Comparison of ENCODE assay signal across 8 cellular contexts in genomic region chr1:158248122-158248521, GRCh38. TPM values are rescaled to one million over a fixed set of nuclear protein-coding genes. Genes with fewer than 3 reads are reported as not detected.
DNase-seq lines count a peak whose midpoint lies in the region; ATAC-seq and TF ChIP-seq lines count a peak whose summit lies in the region.

No MANE protein-coding gene starts in this region.

- H3K4me1 Mint-ChIP-seq in mesothelial cell of epicardium = peaks cover 11% of the 10 kb centered on the region

- H3K27me3 Mint-ChIP-seq in mesothelial cell of epicardium (ENCODE audit: low read depth) = peaks cover 5% of the 10 kb centered on the region

- H3K27ac ChIP-seq in DOHH2 (ENCODE audit: low read depth, low read length) (no peak overlapping the region), prostate gland (no peak overlapping the region)

- H3K79me2 ChIP-seq in DOHH2 (ENCODE audit: control insufficient read depth, low read length) = no peaks in the 10 kb centered on the region

- no peaks in the 10 kb centered on the region for H3K36me3 Mint-ChIP-seq in mesothelial cell of epicardium

- H3K4me2 ChIP-seq in DOHH2 (ENCODE audit: low read length) = peak overlapping the region; percentile 58

- H3K4me1 ChIP-seq in DOHH2 (ENCODE audit: control insufficient read depth, low read length) (peaks cover 26% of the 10 kb centered on the region), prostate gland (replicated peaks) (no peaks in the 10 kb centered on the region)

- no peaks in the 10 kb centered on the region for H3K9me2 ChIP-seq in DOHH2 (replicated peaks; ENCODE audit: control insufficient read depth, low read length)

- H3K4me3 ChIP-seq in DOHH2 (ENCODE audit: low read length) = peak overlapping the region; percentile 45
- no peak overlapping the region for H3K4me3 ChIP-seq in prostate gland

- peak; percentile 60 for ATAC-seq in GM21526 (IDR thresholded peaks at IDR 0.05; ENCODE audit: low FRiP score, unreplicated experiment)
- ATAC-seq in GM18867 (IDR thresholded peaks at IDR 0.05; ENCODE audit: unreplicated experiment) = no peak

- no peak overlapping the region for H3K4me3 Mint-ChIP-seq in mesothelial cell of epicardium

- H3K36me3 ChIP-seq in DOHH2 (ENCODE audit: control insufficient read depth, low read length) = no peaks in the 10 kb centered on the region
- H3K36me3 ChIP-seq in prostate gland = no peaks in the 10 kb centered on the region

- TF ChIP-seq CTCF in DOHH2 (IDR thresholded peaks at IDR 0.05; ENCODE audit: low read depth, low read length, poor library complexity, severe bottlenecking) = no peak
- TF ChIP-seq CTCF in mesothelial cell of epicardium (IDR thresholded peaks at IDR 0.05; ENCODE audit: unreplicated experiment) = no peak
- no peak for TF ChIP-seq CTCF in prostate gland (IDR thresholded peaks at IDR 0.05)

- H3K9me3 ChIP-seq in DOHH2 (ENCODE audit: control insufficient read depth, insufficient read depth, low read length) = no peaks in the 10 kb centered on the region
- H3K9me3 ChIP-seq in prostate gland = no peaks in the 10 kb centered on the region

- no peaks in the 10 kb centered on the region for H3K9me3 Mint-ChIP-seq in mesothelial cell of epicardium

- TF ChIP-seq POLR2A in prostate gland (IDR thresholded peaks at IDR 0.05) = no peak

- H4K20me1 ChIP-seq in DOHH2 (ENCODE audit: control insufficient read depth, insufficient read depth, low read depth, low read length) = no peaks in the 10 kb centered on the region

- DNase-seq in NOMO-1 treated with dmso at 0.1 percent for 144 hours (lab: John Stamatoyannopoulos, UW; ENCODE audit: unreplicated experiment) (peak; percentile 81), globus pallidus (ENCODE audit: low spot score) (peak; percentile 44), mesothelial cell of epicardium (ENCODE audit: low spot score in 2 of 2, unreplicated experiment in 2 of 2) (no peak), NCI-H510A (lab: John Stamatoyannopoulos, UW) (no peak), prostate gland (ENCODE audit: low spot score) (no peak)

- no peak overlapping the region for H3K27ac Mint-ChIP-seq in mesothelial cell of epicardium

- 84% methylated on average over 2 of the region's 2 CpGs for WGBS in prostate gland

- intact Hi-C loops in prostate gland (cut with DNase I) = no loop called here

- H3K27me3 ChIP-seq in DOHH2 (ENCODE audit: control insufficient read depth, low read length) (peaks cover 14% of the 10 kb centered on the region), prostate gland (replicated peaks; ENCODE audit: insufficient read depth) (no peaks in the 10 kb centered on the region)

- H3F3A ChIP-seq in DOHH2 (ENCODE audit: control insufficient read depth, insufficient read depth) = no peaks in the 10 kb centered on the region; the same call in 1 of the 2 replicates

RNA-seq across cellular contexts. Expression of gene CD1A, which starts 6.1 kb away (rescaled TPM):
- total RNA-seq in mesothelial cell of epicardium = 0.09 TPM in 1 of 3 replicates, not detected in the others
- not detected for total RNA-seq in prostate gland

RNA-seq across cellular contexts. Expression of gene CD1C, which starts 41.6 kb away (rescaled TPM):
- not detected in 3 replicates for total RNA-seq in mesothelial cell of epicardium
- total RNA-seq in prostate gland = under 1 TPM in 1 of 2 donors, not detected in 1; 0.80 TPM

Comparison
In these comparisons a context has a peak if more than half of its experiments do, and no peak if none do; other contexts are left out.
1. DNase-seq: peak in NOMO-1 treated with dmso at 0.1 percent for 144 hours (single experiment) and globus pallidus (single experiment); none in mesothelial cell of epicardium (0 of 2), NCI-H510A (single experiment) and prostate gland (single experiment).